In genomic region chr2:60028819-60029218, GRCh38 we compare ENCODE assay signal across 18 cellular contexts.
DNase-seq lines count a peak whose midpoint lies in the region; ATAC-seq and TF ChIP-seq lines count a peak whose summit lies in the region.
"Had no signal": no experiment of that assay in that cellular context is flagged by ENCODE, and none has a peak within 500 bp of the region (broad histone marks: within the 10 kb centered on the region; RNA-seq: fewer than 3 reads in every experiment).

No MANE protein-coding gene starts in this region.

- H4K12ac ChIP-seq in trophoblast cell (ENCODE audit: low read depth, low read length), result no peak overlapping the region

- ATAC-seq in RWPE2 (ENCODE audit: low read depth) (peak; percentile 33; the same call in 2 of the 3 replicates), foreskin keratinocyte (peak; percentile 92), GM19452 (IDR thresholded peaks at IDR 0.05; ENCODE audit: unreplicated experiment) (no peak)

- no peaks in the 10 kb centered on the region for H3K4me1 ChIP-seq in RWPE2 (ENCODE audit: insufficient read depth, poor library complexity, severe bottlenecking)
- peaks cover 10% of the 10 kb centered on the region for H3K4me1 ChIP-seq in foreskin keratinocyte
- peaks cover 3 to 7% of the 10 kb centered on the region in 2 experiments for H3K4me1 ChIP-seq in trophoblast cell (ENCODE audit: control insufficient read depth in 1 of 2, insufficient read depth in 2 of 2, low read length in 2 of 2)
- H3K4me1 ChIP-seq: SJSA1 had no signal

- peaks cover 3% of the 10 kb centered on the region for H3K79me1 ChIP-seq in trophoblast cell (ENCODE audit: low read length)

- H3K9me3 ChIP-seq in RWPE2 (ENCODE audit: severe bottlenecking) (no peaks in the 10 kb centered on the region), trophoblast cell (ENCODE audit: insufficient read depth, low read depth, low read length) (no peaks in the 10 kb centered on the region)
- H3K9me3 ChIP-seq: MG63, SJSA1 had no signal

- peak overlapping the region; percentile 38 for H2BK120ac ChIP-seq in trophoblast cell (ENCODE audit: insufficient read depth, low read length, poor library complexity)

- H2AK5ac ChIP-seq in trophoblast cell (ENCODE audit: low read length), result no peak overlapping the region

- no peak overlapping the region for H2AFZ ChIP-seq in trophoblast cell (ENCODE audit: insufficient read depth, low read length, poor library complexity)
- H2AFZ ChIP-seq: PC-9 had no signal

- H3K79me2 ChIP-seq in trophoblast cell (ENCODE audit: control insufficient read depth, insufficient read depth, low read length, poor library complexity), result no peaks in the 10 kb centered on the region

- H4K91ac ChIP-seq in trophoblast cell (ENCODE audit: low read depth, low read length), result peak overlapping the region; percentile 4

- H4K8ac ChIP-seq in trophoblast cell (ENCODE audit: low read depth, low read length), result no peak overlapping the region

- no peak overlapping the region for H3K18ac ChIP-seq in trophoblast cell (ENCODE audit: low read length)

- H3K27ac ChIP-seq in RWPE2 (ENCODE audit: poor library complexity, severe bottlenecking) (no peak overlapping the region), foreskin keratinocyte (no peak overlapping the region), trophoblast cell (ENCODE audit: low read depth, low read length) (peak overlapping the region; percentile 66)
- H3K27ac ChIP-seq: HL-60, KMS-11, PC-9, SJSA1 had no signal

- H3K4me2 ChIP-seq in trophoblast cell (ENCODE audit: low read length), result no peak overlapping the region
- H3K4me2 ChIP-seq: KMS-11, PC-9 had no signal

- peak overlapping the region; percentile 69 for H2BK12ac ChIP-seq in trophoblast cell (ENCODE audit: low read length)

- no peak overlapping the region for H3K14ac ChIP-seq in trophoblast cell (ENCODE audit: low read length)

- no peak overlapping the region for H3K4me3 ChIP-seq in RWPE2 (ENCODE audit: severe bottlenecking)
- H3K4me3 ChIP-seq in trophoblast cell (ENCODE audit: low read depth, low read length), result no peak overlapping the region
- H3K4me3 ChIP-seq: MG63, PC-9, SJSA1 had no signal

- TF ChIP-seq CTCF in RWPE2 (IDR thresholded peaks at IDR 0.05; ENCODE audit: poor library complexity, severe bottlenecking) (no peak), foreskin keratinocyte (conservative IDR thresholded peaks at IDR 0.05) (no peak)

- H3K27me3 ChIP-seq in RWPE2 (ENCODE audit: insufficient read depth, poor library complexity, severe bottlenecking) (no peaks in the 10 kb centered on the region), foreskin keratinocyte (no peaks in the 10 kb centered on the region), trophoblast cell (ENCODE audit: insufficient read depth, low read length) (no peaks in the 10 kb centered on the region)
- H3K27me3 ChIP-seq: MG63, SJSA1 had no signal

- no peak overlapping the region for H3K9ac ChIP-seq in trophoblast cell (ENCODE audit: low read length)
- H3K9ac ChIP-seq: KMS-11 had no signal

- no peaks in the 10 kb centered on the region for H3K36me3 ChIP-seq in RWPE2 (ENCODE audit: low read depth)
- no peaks in the 10 kb centered on the region for H3K36me3 ChIP-seq in trophoblast cell (ENCODE audit: control insufficient read depth in 1 of 2, insufficient read depth in 2 of 2, low read length in 2 of 2)
- H3K36me3 ChIP-seq: MG63, SJSA1 had no signal

- peak; percentile 13 for DNase-seq in Daoy (ENCODE audit: low read depth)
- no peak for DNase-seq in RWPE2 (ENCODE audit: low spot score)
- DNase-seq in foreskin keratinocyte, result peak; percentile 32 to 81
- peak; percentile 62 to 82 for DNase-seq in trophoblast cell
- DNase-seq in NCI-H2029 (lab: John Stamatoyannopoulos, UW), result no peak
- no peak for DNase-seq in COLO829 (ENCODE audit: low spot score)
- DNase-seq: CD4-positive, alpha-beta T cell; HFFc6; MG63; NCI-H1048; NCI-H1436; NCI-H1930; NCI-H524 treated with DMSO at 0.1 percent for 48 hours; PC-9 had no signal

- no peak overlapping the region for H3K4ac ChIP-seq in trophoblast cell (ENCODE audit: low read depth, low read length)

- no peak overlapping the region for H2BK5ac ChIP-seq in trophoblast cell (ENCODE audit: low read depth, low read length, poor library complexity)

- H3K23ac ChIP-seq in trophoblast cell (ENCODE audit: low read length), result no peak overlapping the region

Comparison
In these comparisons a context has a peak if more than half of its experiments do, and no peak if none do; other contexts are left out.
1. DNase-seq: peak in Daoy (single experiment), foreskin keratinocyte (2 of 2) and trophoblast cell (2 of 2); none in RWPE2 (single experiment), NCI-H2029 (single experiment) and COLO829 (single experiment).